16 cellular contexts compared by ENCODE assay signal in genomic region chr9:76341616-76342015, GRCh38. TPM values are rescaled to one million over a fixed set of nuclear protein-coding genes. Genes with fewer than 3 reads are reported as not detected.
DNase-seq lines count a peak whose midpoint lies in the region; ATAC-seq and TF ChIP-seq lines count a peak whose summit lies in the region.
"Had no signal": no experiment of that assay in that cellular context is flagged by ENCODE, and none has a peak within 500 bp of the region (broad histone marks: within the 10 kb centered on the region; RNA-seq: fewer than 3 reads in every experiment).

No MANE protein-coding gene starts in this region.

- no peak overlapping the region for H3K27ac ChIP-seq in WERI-Rb-1
- H3K27ac ChIP-seq in trophoblast cell (ENCODE audit: low read depth, low read length), result no peak overlapping the region
- H3K27ac ChIP-seq: BLaER1, C4-2B had no signal

- WGBS in trophoblast cell (ENCODE audit: extremely low coverage, insufficient coverage, insufficient read length), result no CpG with 5 or more reads among the region's 1 CpG

- H3K79me2 ChIP-seq in trophoblast cell (ENCODE audit: control insufficient read depth, insufficient read depth, low read length, poor library complexity), result no peaks in the 10 kb centered on the region

- peak overlapping the region; percentile 34 for H2BK12ac ChIP-seq in trophoblast cell (ENCODE audit: low read length)

- H4K12ac ChIP-seq in trophoblast cell (ENCODE audit: low read depth, low read length), result no peak overlapping the region

- no peak overlapping the region for H3K9ac ChIP-seq in trophoblast cell (ENCODE audit: low read length)
- H3K9ac ChIP-seq: BLaER1 had no signal

- H3K79me1 ChIP-seq in trophoblast cell (ENCODE audit: low read length), result peaks cover 2% of the 10 kb centered on the region

- no peak overlapping the region for H3K4me2 ChIP-seq in trophoblast cell (ENCODE audit: low read length)
- H3K4me2 ChIP-seq: BLaER1 had no signal

- TF ChIP-seq CTCF in WERI-Rb-1 (IDR thresholded peaks at IDR 0.05; ENCODE audit: low read depth, low read length), result no peak

- H2AK5ac ChIP-seq in trophoblast cell (ENCODE audit: low read length), result no peak overlapping the region

- no peak overlapping the region for H2AFZ ChIP-seq in trophoblast cell (ENCODE audit: insufficient read depth, low read length, poor library complexity)

- ATAC-seq in GM21529 (IDR thresholded peaks at IDR 0.05; ENCODE audit: unreplicated experiment), result no peak
- ATAC-seq: CD8-positive, alpha-beta T cell had no signal

- no peak overlapping the region for H4K8ac ChIP-seq in trophoblast cell (ENCODE audit: low read depth, low read length)

- H3K27me3 ChIP-seq in WERI-Rb-1 (ENCODE audit: insufficient read depth, low read depth, severe bottlenecking) (no peaks in the 10 kb centered on the region), trophoblast cell (ENCODE audit: insufficient read depth, low read length) (no peaks in the 10 kb centered on the region)
- H3K27me3 ChIP-seq: BE2C, BLaER1 had no signal

- H3K18ac ChIP-seq in trophoblast cell (ENCODE audit: low read length), result no peak overlapping the region

- DNase-seq in NCI-H226 (peak; percentile 4), WERI-Rb-1 (peak; percentile 22), trophoblast cell (peak; percentile 56 to 82), C1 segment of cervical spinal cord (lab: John Stamatoyannopoulos, UW) (no peak)
- DNase-seq: 8988T; ACHN; BE2C; Caco-2; Calu3; CD4-positive, alpha-beta T cell; CD8-positive, alpha-beta T cell; DMS79 treated with DMSO at 0.1 percent for 48 hours; GF-D8 had no signal

- no peak overlapping the region for H4K91ac ChIP-seq in trophoblast cell (ENCODE audit: low read depth, low read length)

- no peak overlapping the region for H3K4ac ChIP-seq in trophoblast cell (ENCODE audit: low read depth, low read length)

- H3K9me3 ChIP-seq in WERI-Rb-1 (ENCODE audit: severe bottlenecking) (no peaks in the 10 kb centered on the region), trophoblast cell (ENCODE audit: insufficient read depth, low read depth, low read length) (no peaks in the 10 kb centered on the region)
- H3K9me3 ChIP-seq: BE2C, BLaER1, Caco-2 had no signal

- no peak overlapping the region for H3K23ac ChIP-seq in trophoblast cell (ENCODE audit: low read length)

- H3K36me3 ChIP-seq in WERI-Rb-1, result no peaks in the 10 kb centered on the region
- no peaks in the 10 kb centered on the region for H3K36me3 ChIP-seq in trophoblast cell (ENCODE audit: control insufficient read depth in 1 of 2, insufficient read depth in 2 of 2, low read length in 2 of 2)
- H3K36me3 ChIP-seq: BE2C, BLaER1 had no signal

- H2BK5ac ChIP-seq in trophoblast cell (ENCODE audit: low read depth, low read length, poor library complexity), result no peak overlapping the region

- no peak overlapping the region for H3K4me3 ChIP-seq in WERI-Rb-1 (ENCODE audit: low read depth, low read length)
- no peak overlapping the region for H3K4me3 ChIP-seq in trophoblast cell (ENCODE audit: low read depth, low read length)
- H3K4me3 ChIP-seq: BLaER1 had no signal

- no peak overlapping the region for H3K14ac ChIP-seq in trophoblast cell (ENCODE audit: low read length)

- H2BK120ac ChIP-seq in trophoblast cell (ENCODE audit: insufficient read depth, low read length, poor library complexity), result no peak overlapping the region

- no peaks in the 10 kb centered on the region for H3K4me1 ChIP-seq in trophoblast cell (ENCODE audit: control insufficient read depth in 1 of 2, insufficient read depth in 2 of 2, low read length in 2 of 2)
- H3K4me1 ChIP-seq: BLaER1, Caco-2 had no signal

RNA-seq across cellular contexts. Expression of gene RFK, which starts 52.6 kb away (rescaled TPM):
- polyA plus RNA-seq in trophoblast cell (2013), result 90.5 and 91.8 TPM in 2 replicates

Comparison
In these comparisons a context has a peak if more than half of its experiments do, and no peak if none do; other contexts are left out.
1. DNase-seq: peak in NCI-H226 (single experiment), WERI-Rb-1 (single experiment) and trophoblast cell (2 of 2); none in C1 segment of cervical spinal cord (0 of 14).